Comparison of ENCODE assay signal across 26 cellular contexts in genomic region chr17:62009220-62009619, GRCh38.
"Had no signal": no experiment of that assay in that cellular context is flagged by ENCODE, and none has a peak within 500 bp of the region (broad histone marks: within the 10 kb centered on the region; RNA-seq: fewer than 3 reads in every experiment).

No MANE protein-coding gene starts in this region.

- H3K4me1 ChIP-seq: breast epithelium, pancreas, prostate gland had no signal

- DNase-seq: activated CD4-positive, alpha-beta T cell treated with anti-CD3 and anti-CD28 coated beads for 48 hours; activated CD4-positive, alpha-beta T cell treated with anti-CD3 and anti-CD28 coated beads, Interleukin-2, amount 50 U/mL, for 48 hours; activated CD8-positive, alpha-beta memory T cell treated with anti-CD3 and anti-CD28 coated beads for 24 hours; activated CD8-positive, alpha-beta memory T cell treated with anti-CD3 and anti-CD28 coated beads, Interleukin-2, amount 50 U/mL, for 4 hours; activated T-cell treated with anti-CD3 and anti-CD28 coated beads, Interleukin-2, amount 50 U/mL, for 24 hours; amygdala; central memory CD4-positive, alpha-beta T cell; endodermal cell; foreskin keratinocyte; islet precursor cell; left ventricle myocardium inferior; pancreas; retina; sigmoid colon; small intestine; stimulated activated CD4-positive, alpha-beta T cell treated with anti-CD3 and anti-CD28 coated beads, Interleukin-4, amount 100 ng/mL, for 24 hours; T-helper 9 cell; trophoblast cell had no signal

- H3K27me3 Mint-ChIP-seq: activated T-cell treated with anti-CD3 and anti-CD28 coated beads, Interleukin-2, amount 50 U/mL, for 24 hours; stimulated activated naive CD8-positive, alpha-beta T cell treated with anti-CD3 and anti-CD28 coated beads, Interleukin-15, Interleukin-2, amounts not matched to agents 100 ng/mL and 50 ng/mL, for 24 hours had no signal

- H3K27ac Mint-ChIP-seq: endodermal cell; stimulated activated effector memory CD8-positive, alpha-beta T cell treated with anti-CD3 and anti-CD28 coated beads, Interleukin-12 subunit alpha, Interleukin-12 subunit beta, amount 100 ng/mL, for 72 hours had no signal

- H3K27ac ChIP-seq: breast epithelium, esophagus muscularis mucosa, foreskin keratinocyte, left ventricle myocardium inferior, pancreas, prostate gland, sigmoid colon, thoracic aorta, VCaP had no signal

- H3K4me3 Mint-ChIP-seq: activated T-cell treated with anti-CD3 and anti-CD28 coated beads, Interleukin-2, amount 50 U/mL, for 24 hours; endodermal cell; stimulated activated naive CD8-positive, alpha-beta T cell treated with anti-CD3 and anti-CD28 coated beads, Interleukin-15, Interleukin-2, amounts not matched to agents 100 ng/mL and 50 ng/mL, for 24 hours had no signal

- H3K4me3 ChIP-seq: breast epithelium, esophagus muscularis mucosa, left ventricle myocardium inferior, lung, pancreas, prostate gland, sigmoid colon, thoracic aorta had no signal

- H3K27me3 ChIP-seq: breast epithelium, esophagus muscularis mucosa, foreskin keratinocyte, pancreas, sigmoid colon had no signal

- H3K9me3 Mint-ChIP-seq: activated T-cell treated with anti-CD3 and anti-CD28 coated beads, Interleukin-2, amount 50 U/mL, for 24 hours; endodermal cell; stimulated activated effector memory CD8-positive, alpha-beta T cell treated with anti-CD3 and anti-CD28 coated beads, Interleukin-12 subunit alpha, Interleukin-12 subunit beta, amount 100 ng/mL, for 72 hours had no signal

- H3K9me3 ChIP-seq: breast epithelium, esophagus muscularis mucosa, left ventricle myocardium inferior, pancreas, prostate gland, sigmoid colon, thoracic aorta had no signal

- ATAC-seq: foreskin keratinocyte; pancreas; stimulated activated effector memory CD8-positive, alpha-beta T cell treated with anti-CD3 and anti-CD28 coated beads, Interleukin-12 subunit alpha, Interleukin-12 subunit beta, amount 100 ng/mL, for 72 hours had no signal

- H3K4me1 Mint-ChIP-seq: endodermal cell had no signal

- H3K36me3 ChIP-seq: prostate gland had no signal
